12 cellular contexts compared by ENCODE assay signal in genomic region chr2:235330775-235331438, GRCh38.
DNase-seq lines count a peak whose midpoint lies in the region; ATAC-seq and TF ChIP-seq lines count a peak whose summit lies in the region.
"Had no signal": no experiment of that assay in that cellular context is flagged by ENCODE, and none has a peak within 500 bp of the region (broad histone marks: within the 10 kb centered on the region; RNA-seq: fewer than 3 reads in every experiment).

No MANE protein-coding gene starts in this region.

- H3K4me1 ChIP-seq in RWPE2 (ENCODE audit: insufficient read depth, poor library complexity, severe bottlenecking), result peaks cover 9% of the 10 kb centered on the region

- H3K27ac Mint-ChIP-seq in natural killer cell, result no peak overlapping the region
- H3K27ac Mint-ChIP-seq: nephron; stimulated activated naive CD8-positive, alpha-beta T cell treated with anti-CD3 and anti-CD28 coated beads, Interleukin-15, Interleukin-2, amounts not matched to agents 100 ng/mL and 50 ng/mL, for 24 hours had no signal

- TF ChIP-seq CTCF in RWPE2 (IDR thresholded peaks at IDR 0.05; ENCODE audit: poor library complexity, severe bottlenecking) (no peak), natural killer cell (IDR thresholded peaks at IDR 0.05) (no peak)

- H3K27ac ChIP-seq in RWPE2 (ENCODE audit: poor library complexity, severe bottlenecking), result peak overlapping the region; percentile 58
- H3K27ac ChIP-seq: BLaER1 treated with 17β-estradiol and CSF1 and Interleukin-3, amounts not matched to agents 10 nM and 100 nM had no signal

- H3K4me1 Mint-ChIP-seq in natural killer cell, result no peaks in the 10 kb centered on the region

- no peak overlapping the region for H3K4me3 Mint-ChIP-seq in natural killer cell
- H3K4me3 Mint-ChIP-seq: nephron; stimulated activated naive CD8-positive, alpha-beta T cell treated with anti-CD3 and anti-CD28 coated beads, Interleukin-15, Interleukin-2, amounts not matched to agents 100 ng/mL and 50 ng/mL, for 24 hours had no signal

- ATAC-seq in RWPE2 (ENCODE audit: low read depth) (peak; percentile 98), GM19455 (IDR thresholded peaks at IDR 0.05; ENCODE audit: unreplicated experiment) (no peak), natural killer cell (no peak)

- intact Hi-C loops in natural killer cell (cut with micrococcal nuclease), result no loop called here

- H3K9me3 ChIP-seq in RWPE2 (ENCODE audit: severe bottlenecking), result no peaks in the 10 kb centered on the region

- H3K9me3 Mint-ChIP-seq in natural killer cell, result no peaks in the 10 kb centered on the region

- H3K27me3 Mint-ChIP-seq in natural killer cell (ENCODE audit: low read depth in 2 of 2), result peaks cover 20 to 56% of the 10 kb centered on the region in 2 donors

- DNase-seq in 8988T (peak; percentile 38), GOT3 (lab: John Stamatoyannopoulos, UW) (peak; percentile 58), RWPE2 (ENCODE audit: low spot score) (peak; percentile 89), fibroblast of gingiva (ENCODE audit: low read depth) (peak; percentile 99), NOMO-1 treated with DMSO at 0.1 percent for 48 hours (lab: John Stamatoyannopoulos, UW; ENCODE audit: unreplicated experiment) (no peak), natural killer cell (no peak), NCI-H345 treated with DMSO at 0.1 percent for 48 hours (lab: John Stamatoyannopoulos, UW; ENCODE audit: unreplicated experiment) (no peak)
- DNase-seq: activated T-cell treated with anti-CD3 and anti-CD28 coated beads, Interleukin-2, amount 50 U/mL, for 48 hours had no signal

- no peaks in the 10 kb centered on the region for H3K36me3 ChIP-seq in RWPE2 (ENCODE audit: low read depth)
- H3K36me3 ChIP-seq: BLaER1 treated with 17β-estradiol and CSF1 and Interleukin-3, amounts not matched to agents 10 nM and 100 nM had no signal

- no peaks in the 10 kb centered on the region for H3K27me3 ChIP-seq in RWPE2 (ENCODE audit: insufficient read depth, poor library complexity, severe bottlenecking)
- H3K27me3 ChIP-seq: BLaER1 treated with 17β-estradiol and CSF1 and Interleukin-3, amounts not matched to agents 10 nM and 100 nM had no signal

- no peaks in the 10 kb centered on the region for H3K36me3 Mint-ChIP-seq in natural killer cell

- no peak overlapping the region for H3K4me3 ChIP-seq in RWPE2 (ENCODE audit: severe bottlenecking)
- H3K4me3 ChIP-seq: BLaER1 treated with 17β-estradiol and CSF1 and Interleukin-3, amounts not matched to agents 10 nM and 100 nM had no signal

Comparison
In these comparisons a context has a peak if more than half of its experiments do, and no peak if none do; other contexts are left out.
1. DNase-seq: peak in 8988T (single experiment), GOT3 (single experiment), RWPE2 (single experiment) and fibroblast of gingiva (single experiment); none in NOMO-1 treated with DMSO at 0.1 percent for 48 hours (single experiment), natural killer cell (single experiment) and NCI-H345 treated with DMSO at 0.1 percent for 48 hours (single experiment).